In the genomic region with DNA sequence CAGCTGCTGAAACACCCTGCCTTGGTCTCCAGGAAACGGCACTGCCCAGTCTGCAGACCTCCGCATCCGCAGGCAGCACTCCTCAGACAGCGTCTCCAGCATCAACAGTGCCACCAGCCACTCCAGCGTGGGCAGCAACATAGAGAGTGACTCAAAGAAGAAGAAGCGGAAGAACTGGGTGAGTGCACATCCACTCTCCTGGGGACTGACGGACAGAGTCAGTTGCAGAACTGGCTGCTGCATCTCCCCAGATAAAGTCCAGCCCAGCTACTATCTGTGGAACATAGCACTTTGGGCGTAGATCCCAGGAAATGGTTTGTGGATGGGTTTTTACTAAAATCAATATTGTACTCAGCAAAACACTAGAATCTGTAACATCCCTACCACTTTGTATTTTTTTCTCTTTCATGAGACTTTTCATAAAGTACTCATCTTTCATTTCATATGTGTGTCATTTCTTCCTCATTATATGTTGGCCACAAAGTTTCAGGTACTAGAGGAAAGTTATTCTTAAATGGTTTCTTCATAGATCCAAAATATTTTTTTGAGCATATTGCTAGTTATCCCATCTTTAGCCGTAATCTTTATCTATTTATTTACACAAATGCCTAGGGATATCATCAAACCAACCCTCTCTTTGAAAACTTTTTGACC, we compare ENCODE assay signal across 1 cellular context.
TF ChIP-seq lines count a peak whose summit lies in the region.

No MANE protein-coding gene starts in this region.

TF ChIP-seq in K562, 482 proteins besides CTCF, POLR2A, EP300 and RAD21 (continued from another document and continues in another):
- TF ChIP-seq, protein P1, sequence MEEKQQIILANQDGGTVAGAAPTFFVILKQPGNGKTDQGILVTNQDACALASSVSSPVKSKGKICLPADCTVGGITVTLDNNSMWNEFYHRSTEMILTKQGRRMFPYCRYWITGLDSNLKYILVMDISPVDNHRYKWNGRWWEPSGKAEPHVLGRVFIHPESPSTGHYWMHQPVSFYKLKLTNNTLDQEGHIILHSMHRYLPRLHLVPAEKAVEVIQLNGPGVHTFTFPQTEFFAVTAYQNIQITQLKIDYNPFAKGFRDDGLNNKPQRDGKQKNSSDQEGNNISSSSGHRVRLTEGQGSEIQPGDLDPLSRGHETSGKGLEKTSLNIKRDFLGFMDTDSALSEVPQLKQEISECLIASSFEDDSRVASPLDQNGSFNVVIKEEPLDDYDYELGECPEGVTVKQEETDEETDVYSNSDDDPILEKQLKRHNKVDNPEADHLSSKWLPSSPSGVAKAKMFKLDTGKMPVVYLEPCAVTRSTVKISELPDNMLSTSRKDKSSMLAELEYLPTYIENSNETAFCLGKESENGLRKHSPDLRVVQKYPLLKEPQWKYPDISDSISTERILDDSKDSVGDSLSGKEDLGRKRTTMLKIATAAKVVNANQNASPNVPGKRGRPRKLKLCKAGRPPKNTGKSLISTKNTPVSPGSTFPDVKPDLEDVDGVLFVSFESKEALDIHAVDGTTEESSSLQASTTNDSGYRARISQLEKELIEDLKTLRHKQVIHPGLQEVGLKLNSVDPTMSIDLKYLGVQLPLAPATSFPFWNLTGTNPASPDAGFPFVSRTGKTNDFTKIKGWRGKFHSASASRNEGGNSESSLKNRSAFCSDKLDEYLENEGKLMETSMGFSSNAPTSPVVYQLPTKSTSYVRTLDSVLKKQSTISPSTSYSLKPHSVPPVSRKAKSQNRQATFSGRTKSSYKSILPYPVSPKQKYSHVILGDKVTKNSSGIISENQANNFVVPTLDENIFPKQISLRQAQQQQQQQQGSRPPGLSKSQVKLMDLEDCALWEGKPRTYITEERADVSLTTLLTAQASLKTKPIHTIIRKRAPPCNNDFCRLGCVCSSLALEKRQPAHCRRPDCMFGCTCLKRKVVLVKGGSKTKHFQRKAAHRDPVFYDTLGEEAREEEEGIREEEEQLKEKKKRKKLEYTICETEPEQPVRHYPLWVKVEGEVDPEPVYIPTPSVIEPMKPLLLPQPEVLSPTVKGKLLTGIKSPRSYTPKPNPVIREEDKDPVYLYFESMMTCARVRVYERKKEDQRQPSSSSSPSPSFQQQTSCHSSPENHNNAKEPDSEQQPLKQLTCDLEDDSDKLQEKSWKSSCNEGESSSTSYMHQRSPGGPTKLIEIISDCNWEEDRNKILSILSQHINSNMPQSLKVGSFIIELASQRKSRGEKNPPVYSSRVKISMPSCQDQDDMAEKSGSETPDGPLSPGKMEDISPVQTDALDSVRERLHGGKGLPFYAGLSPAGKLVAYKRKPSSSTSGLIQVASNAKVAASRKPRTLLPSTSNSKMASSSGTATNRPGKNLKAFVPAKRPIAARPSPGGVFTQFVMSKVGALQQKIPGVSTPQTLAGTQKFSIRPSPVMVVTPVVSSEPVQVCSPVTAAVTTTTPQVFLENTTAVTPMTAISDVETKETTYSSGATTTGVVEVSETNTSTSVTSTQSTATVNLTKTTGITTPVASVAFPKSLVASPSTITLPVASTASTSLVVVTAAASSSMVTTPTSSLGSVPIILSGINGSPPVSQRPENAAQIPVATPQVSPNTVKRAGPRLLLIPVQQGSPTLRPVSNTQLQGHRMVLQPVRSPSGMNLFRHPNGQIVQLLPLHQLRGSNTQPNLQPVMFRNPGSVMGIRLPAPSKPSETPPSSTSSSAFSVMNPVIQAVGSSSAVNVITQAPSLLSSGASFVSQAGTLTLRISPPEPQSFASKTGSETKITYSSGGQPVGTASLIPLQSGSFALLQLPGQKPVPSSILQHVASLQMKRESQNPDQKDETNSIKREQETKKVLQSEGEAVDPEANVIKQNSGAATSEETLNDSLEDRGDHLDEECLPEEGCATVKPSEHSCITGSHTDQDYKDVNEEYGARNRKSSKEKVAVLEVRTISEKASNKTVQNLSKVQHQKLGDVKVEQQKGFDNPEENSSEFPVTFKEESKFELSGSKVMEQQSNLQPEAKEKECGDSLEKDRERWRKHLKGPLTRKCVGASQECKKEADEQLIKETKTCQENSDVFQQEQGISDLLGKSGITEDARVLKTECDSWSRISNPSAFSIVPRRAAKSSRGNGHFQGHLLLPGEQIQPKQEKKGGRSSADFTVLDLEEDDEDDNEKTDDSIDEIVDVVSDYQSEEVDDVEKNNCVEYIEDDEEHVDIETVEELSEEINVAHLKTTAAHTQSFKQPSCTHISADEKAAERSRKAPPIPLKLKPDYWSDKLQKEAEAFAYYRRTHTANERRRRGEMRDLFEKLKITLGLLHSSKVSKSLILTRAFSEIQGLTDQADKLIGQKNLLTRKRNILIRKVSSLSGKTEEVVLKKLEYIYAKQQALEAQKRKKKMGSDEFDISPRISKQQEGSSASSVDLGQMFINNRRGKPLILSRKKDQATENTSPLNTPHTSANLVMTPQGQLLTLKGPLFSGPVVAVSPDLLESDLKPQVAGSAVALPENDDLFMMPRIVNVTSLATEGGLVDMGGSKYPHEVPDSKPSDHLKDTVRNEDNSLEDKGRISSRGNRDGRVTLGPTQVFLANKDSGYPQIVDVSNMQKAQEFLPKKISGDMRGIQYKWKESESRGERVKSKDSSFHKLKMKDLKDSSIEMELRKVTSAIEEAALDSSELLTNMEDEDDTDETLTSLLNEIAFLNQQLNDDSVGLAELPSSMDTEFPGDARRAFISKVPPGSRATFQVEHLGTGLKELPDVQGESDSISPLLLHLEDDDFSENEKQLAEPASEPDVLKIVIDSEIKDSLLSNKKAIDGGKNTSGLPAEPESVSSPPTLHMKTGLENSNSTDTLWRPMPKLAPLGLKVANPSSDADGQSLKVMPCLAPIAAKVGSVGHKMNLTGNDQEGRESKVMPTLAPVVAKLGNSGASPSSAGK (IDR thresholded peaks at IDR 0.05), result no peak
- TF ChIP-seq SIN3A (IDR thresholded peaks at IDR 0.05; ENCODE audit: borderline replicate concordance in 2 of 2, control insufficient read depth in 1 of 2, low read depth in 2 of 2, low read length in 2 of 2) (no peak), SMARCE1 (IDR thresholded peaks at IDR 0.05) (peak; percentile 55; the same call in 1 of the 2 replicates), RAD51 (IDR thresholded peaks at IDR 0.05; ENCODE audit: borderline replicate concordance, low read depth) (no peak), DMBX1 (CRISPR knock-in tag; IDR thresholded peaks at IDR 0.05; ENCODE audit: borderline replicate concordance) (peak; percentile 54; the same call in 1 of the 2 replicates), NCOR1 (IDR thresholded peaks at IDR 0.05) (peak; percentile 69), STAT5A (IDR thresholded peaks at IDR 0.05; ENCODE audit: borderline replicate concordance, low read length) (peak; percentile 70), ZNF76 (CRISPR knock-in tag; IDR thresholded peaks at IDR 0.05; ENCODE audit: borderline replicate concordance) (no peak), ARID1B (IDR thresholded peaks at IDR 0.05) (peak; percentile 90), CBX2 (IDR thresholded peaks at IDR 0.05; ENCODE audit: insufficient read depth, low read length, poor library complexity, severe bottlenecking) (no peak), MECOM (CRISPR knock-in tag; IDR thresholded peaks at IDR 0.05) (peak; percentile 66; the same call in 1 of the 2 replicates), SMAD4 (CRISPR knock-in tag; conservative IDR thresholded peaks at IDR 0.05) (0 out of 2 replicates have a peak, but pooled peaks have one; percentile 38)
- TF ChIP-seq, protein P2, sequence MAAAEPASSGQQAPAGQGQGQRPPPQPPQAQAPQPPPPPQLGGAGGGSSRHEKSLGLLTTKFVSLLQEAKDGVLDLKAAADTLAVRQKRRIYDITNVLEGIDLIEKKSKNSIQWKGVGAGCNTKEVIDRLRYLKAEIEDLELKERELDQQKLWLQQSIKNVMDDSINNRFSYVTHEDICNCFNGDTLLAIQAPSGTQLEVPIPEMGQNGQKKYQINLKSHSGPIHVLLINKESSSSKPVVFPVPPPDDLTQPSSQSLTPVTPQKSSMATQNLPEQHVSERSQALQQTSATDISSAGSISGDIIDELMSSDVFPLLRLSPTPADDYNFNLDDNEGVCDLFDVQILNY (CRISPR knock-in tag; IDR thresholded peaks at IDR 0.05), result no peak
- TF ChIP-seq, protein P3, sequence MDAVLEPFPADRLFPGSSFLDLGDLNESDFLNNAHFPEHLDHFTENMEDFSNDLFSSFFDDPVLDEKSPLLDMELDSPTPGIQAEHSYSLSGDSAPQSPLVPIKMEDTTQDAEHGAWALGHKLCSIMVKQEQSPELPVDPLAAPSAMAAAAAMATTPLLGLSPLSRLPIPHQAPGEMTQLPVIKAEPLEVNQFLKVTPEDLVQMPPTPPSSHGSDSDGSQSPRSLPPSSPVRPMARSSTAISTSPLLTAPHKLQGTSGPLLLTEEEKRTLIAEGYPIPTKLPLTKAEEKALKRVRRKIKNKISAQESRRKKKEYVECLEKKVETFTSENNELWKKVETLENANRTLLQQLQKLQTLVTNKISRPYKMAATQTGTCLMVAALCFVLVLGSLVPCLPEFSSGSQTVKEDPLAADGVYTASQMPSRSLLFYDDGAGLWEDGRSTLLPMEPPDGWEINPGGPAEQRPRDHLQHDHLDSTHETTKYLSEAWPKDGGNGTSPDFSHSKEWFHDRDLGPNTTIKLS (IDR thresholded peaks at IDR 0.05; ENCODE audit: borderline replicate concordance, low read depth), result no peak
- TF ChIP-seq, protein P4, sequence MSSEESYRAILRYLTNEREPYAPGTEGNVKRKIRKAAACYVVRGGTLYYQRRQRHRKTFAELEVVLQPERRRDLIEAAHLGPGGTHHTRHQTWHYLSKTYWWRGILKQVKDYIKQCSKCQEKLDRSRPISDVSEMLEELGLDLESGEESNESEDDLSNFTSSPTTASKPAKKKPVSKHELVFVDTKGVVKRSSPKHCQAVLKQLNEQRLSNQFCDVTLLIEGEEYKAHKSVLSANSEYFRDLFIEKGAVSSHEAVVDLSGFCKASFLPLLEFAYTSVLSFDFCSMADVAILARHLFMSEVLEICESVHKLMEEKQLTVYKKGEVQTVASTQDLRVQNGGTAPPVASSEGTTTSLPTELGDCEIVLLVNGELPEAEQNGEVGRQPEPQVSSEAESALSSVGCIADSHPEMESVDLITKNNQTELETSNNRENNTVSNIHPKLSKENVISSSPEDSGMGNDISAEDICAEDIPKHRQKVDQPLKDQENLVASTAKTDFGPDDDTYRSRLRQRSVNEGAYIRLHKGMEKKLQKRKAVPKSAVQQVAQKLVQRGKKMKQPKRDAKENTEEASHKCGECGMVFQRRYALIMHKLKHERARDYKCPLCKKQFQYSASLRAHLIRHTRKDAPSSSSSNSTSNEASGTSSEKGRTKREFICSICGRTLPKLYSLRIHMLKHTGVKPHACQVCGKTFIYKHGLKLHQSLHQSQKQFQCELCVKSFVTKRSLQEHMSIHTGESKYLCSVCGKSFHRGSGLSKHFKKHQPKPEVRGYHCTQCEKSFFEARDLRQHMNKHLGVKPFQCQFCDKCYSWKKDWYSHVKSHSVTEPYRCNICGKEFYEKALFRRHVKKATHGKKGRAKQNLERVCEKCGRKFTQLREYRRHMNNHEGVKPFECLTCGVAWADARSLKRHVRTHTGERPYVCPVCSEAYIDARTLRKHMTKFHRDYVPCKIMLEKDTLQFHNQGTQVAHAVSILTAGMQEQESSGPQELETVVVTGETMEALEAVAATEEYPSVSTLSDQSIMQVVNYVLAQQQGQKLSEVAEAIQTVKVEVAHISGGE (CRISPR knock-in tag; IDR thresholded peaks at IDR 0.05), result peak in 1 of 3 experiments; percentile 69; a peak in 2 of 6 replicates
- TF ChIP-seq, protein P5, sequence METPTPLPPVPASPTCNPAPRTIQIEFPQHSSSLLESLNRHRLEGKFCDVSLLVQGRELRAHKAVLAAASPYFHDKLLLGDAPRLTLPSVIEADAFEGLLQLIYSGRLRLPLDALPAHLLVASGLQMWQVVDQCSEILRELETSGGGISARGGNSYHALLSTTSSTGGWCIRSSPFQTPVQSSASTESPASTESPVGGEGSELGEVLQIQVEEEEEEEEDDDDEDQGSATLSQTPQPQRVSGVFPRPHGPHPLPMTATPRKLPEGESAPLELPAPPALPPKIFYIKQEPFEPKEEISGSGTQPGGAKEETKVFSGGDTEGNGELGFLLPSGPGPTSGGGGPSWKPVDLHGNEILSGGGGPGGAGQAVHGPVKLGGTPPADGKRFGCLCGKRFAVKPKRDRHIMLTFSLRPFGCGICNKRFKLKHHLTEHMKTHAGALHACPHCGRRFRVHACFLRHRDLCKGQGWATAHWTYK (CRISPR knock-in tag; IDR thresholded peaks at IDR 0.05), result no peak
- TF ChIP-seq, protein P6, sequence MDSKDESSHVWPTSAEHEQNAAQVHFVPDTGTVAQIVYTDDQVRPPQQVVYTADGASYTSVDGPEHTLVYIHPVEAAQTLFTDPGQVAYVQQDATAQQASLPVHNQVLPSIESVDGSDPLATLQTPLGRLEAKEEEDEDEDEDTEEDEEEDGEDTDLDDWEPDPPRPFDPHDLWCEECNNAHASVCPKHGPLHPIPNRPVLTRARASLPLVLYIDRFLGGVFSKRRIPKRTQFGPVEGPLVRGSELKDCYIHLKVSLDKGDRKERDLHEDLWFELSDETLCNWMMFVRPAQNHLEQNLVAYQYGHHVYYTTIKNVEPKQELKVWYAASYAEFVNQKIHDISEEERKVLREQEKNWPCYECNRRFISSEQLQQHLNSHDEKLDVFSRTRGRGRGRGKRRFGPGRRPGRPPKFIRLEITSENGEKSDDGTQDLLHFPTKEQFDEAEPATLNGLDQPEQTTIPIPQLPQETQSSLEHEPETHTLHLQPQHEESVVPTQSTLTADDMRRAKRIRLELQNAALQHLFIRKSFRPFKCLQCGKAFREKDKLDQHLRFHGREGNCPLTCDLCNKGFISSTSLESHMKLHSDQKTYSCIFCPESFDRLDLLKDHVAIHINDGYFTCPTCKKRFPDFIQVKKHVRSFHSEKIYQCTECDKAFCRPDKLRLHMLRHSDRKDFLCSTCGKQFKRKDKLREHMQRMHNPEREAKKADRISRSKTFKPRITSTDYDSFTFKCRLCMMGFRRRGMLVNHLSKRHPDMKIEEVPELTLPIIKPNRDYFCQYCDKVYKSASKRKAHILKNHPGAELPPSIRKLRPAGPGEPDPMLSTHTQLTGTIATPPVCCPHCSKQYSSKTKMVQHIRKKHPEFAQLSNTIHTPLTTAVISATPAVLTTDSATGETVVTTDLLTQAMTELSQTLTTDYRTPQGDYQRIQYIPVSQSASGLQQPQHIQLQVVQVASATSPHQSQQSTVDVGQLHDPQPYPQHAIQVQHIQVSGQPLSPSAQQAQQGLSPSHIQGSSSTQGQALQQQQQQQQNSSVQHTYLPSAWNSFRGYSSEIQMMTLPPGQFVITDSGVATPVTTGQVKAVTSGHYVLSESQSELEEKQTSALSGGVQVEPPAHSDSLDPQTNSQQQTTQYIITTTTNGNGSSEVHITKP (IDR thresholded peaks at IDR 0.05; ENCODE audit: partially characterized antibody), result peak; percentile 22
- TF ChIP-seq, protein P7, sequence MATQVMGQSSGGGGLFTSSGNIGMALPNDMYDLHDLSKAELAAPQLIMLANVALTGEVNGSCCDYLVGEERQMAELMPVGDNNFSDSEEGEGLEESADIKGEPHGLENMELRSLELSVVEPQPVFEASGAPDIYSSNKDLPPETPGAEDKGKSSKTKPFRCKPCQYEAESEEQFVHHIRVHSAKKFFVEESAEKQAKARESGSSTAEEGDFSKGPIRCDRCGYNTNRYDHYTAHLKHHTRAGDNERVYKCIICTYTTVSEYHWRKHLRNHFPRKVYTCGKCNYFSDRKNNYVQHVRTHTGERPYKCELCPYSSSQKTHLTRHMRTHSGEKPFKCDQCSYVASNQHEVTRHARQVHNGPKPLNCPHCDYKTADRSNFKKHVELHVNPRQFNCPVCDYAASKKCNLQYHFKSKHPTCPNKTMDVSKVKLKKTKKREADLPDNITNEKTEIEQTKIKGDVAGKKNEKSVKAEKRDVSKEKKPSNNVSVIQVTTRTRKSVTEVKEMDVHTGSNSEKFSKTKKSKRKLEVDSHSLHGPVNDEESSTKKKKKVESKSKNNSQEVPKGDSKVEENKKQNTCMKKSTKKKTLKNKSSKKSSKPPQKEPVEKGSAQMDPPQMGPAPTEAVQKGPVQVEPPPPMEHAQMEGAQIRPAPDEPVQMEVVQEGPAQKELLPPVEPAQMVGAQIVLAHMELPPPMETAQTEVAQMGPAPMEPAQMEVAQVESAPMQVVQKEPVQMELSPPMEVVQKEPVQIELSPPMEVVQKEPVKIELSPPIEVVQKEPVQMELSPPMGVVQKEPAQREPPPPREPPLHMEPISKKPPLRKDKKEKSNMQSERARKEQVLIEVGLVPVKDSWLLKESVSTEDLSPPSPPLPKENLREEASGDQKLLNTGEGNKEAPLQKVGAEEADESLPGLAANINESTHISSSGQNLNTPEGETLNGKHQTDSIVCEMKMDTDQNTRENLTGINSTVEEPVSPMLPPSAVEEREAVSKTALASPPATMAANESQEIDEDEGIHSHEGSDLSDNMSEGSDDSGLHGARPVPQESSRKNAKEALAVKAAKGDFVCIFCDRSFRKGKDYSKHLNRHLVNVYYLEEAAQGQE (CRISPR knock-in tag; IDR thresholded peaks at IDR 0.05; ENCODE audit: low read depth), result no peak
